In the genomic region with DNA sequence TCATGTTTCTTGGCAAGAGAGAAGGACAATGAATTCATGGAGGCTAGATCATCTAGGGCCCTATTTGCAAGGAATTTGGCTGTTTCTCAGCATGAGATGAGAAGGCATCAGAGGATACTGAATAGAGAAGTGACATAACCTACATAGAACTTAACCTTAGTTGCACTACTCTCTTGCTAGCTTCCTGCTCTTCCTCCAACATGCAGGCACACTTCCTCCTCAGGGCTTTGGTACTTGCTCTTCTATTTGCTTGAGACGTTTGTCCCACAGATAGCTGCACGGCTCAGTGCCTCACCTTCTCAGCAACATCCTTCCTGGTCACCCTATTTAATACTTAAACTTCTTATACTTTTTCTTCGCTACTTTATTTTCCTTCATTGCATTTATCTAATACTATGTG, we compare ENCODE assay signal across 15 cellular contexts. TPM values are rescaled to one million over a fixed set of nuclear protein-coding genes. Genes with fewer than 3 reads are reported as not detected.
DNase-seq lines count a peak whose midpoint lies in the region; ATAC-seq and TF ChIP-seq lines count a peak whose summit lies in the region.
"Had no signal": no experiment of that assay in that cellular context is flagged by ENCODE, and none has a peak within 500 bp of the region (broad histone marks: within the 10 kb centered on the region; RNA-seq: fewer than 3 reads in every experiment).

No MANE protein-coding gene starts in this region.

- POLR2A ChIA-PET in OCI-LY7 (lab: Charles Lee), result interaction anchor here (0.8 to 1.8 kb wide), 10 partner anchors 11 to 35 kb away, joined by 3 to 9 read pairs (median 4); no protein-coding TSS in a partner anchor

- no peaks in the 10 kb centered on the region for H3K27me3 ChIP-seq in suprapubic skin
- H3K27me3 ChIP-seq: colonic mucosa, spleen had no signal

- BruUV-seq in OCI-LY7 (replicated peaks; lab: Mats Ljungman, UMichigan), result no TSS peak

- H3K4me3 ChIP-seq in OCI-LY7 (ENCODE audit: low read depth, low read length, poor library complexity, severe bottlenecking) (no peak overlapping the region), suprapubic skin (no peak overlapping the region)
- H3K4me3 ChIP-seq: colonic mucosa, spleen had no signal

- H3K79me2 ChIP-seq in OCI-LY7 (ENCODE audit: insufficient read depth, low read depth, low read length), result no peaks in the 10 kb centered on the region

- H3K36me3 ChIP-seq in OCI-LY7 (ENCODE audit: insufficient read depth, low read length) (no peaks in the 10 kb centered on the region), suprapubic skin (no peaks in the 10 kb centered on the region)
- H3K36me3 ChIP-seq: colonic mucosa had no signal

- no peak for TF ChIP-seq EP300 in suprapubic skin (IDR thresholded peaks at IDR 0.05)

- no peak for TF ChIP-seq POLR2A in GM18505 (IDR thresholded peaks at IDR 0.05; ENCODE audit: borderline replicate concordance, extremely low read depth, insufficient read depth, insufficient read length)
- TF ChIP-seq POLR2A in suprapubic skin (IDR thresholded peaks at IDR 0.05), result no peak

- intact Hi-C loops in OCI-LY7 (cut with micrococcal nuclease; ENCODE audit: unreplicated experiment), result no loop called here

- peak; percentile 89 for ATAC-seq in GM18505 (IDR thresholded peaks at IDR 0.05; ENCODE audit: unreplicated experiment)
- peak; percentile 96 for ATAC-seq in GM21423 (IDR thresholded peaks at IDR 0.05; ENCODE audit: unreplicated experiment)
- ATAC-seq in HG03064 (IDR thresholded peaks at IDR 0.05; ENCODE audit: low read depth, unreplicated experiment), result peak; percentile 80

- H3K27ac ChIP-seq in OCI-LY7 (ENCODE audit: low read depth, low read length, poor library complexity, severe bottlenecking) (no peak overlapping the region), suprapubic skin (no peak overlapping the region)
- H3K27ac ChIP-seq: colonic mucosa, spleen had no signal

- H3K9me2 ChIP-seq in OCI-LY7 (ENCODE audit: insufficient read depth, low read length), result no peaks in the 10 kb centered on the region

- H3K9me3 ChIP-seq in OCI-LY7 (ENCODE audit: low read length), result no peaks in the 10 kb centered on the region
- peaks cover 3% of the 10 kb centered on the region for H3K9me3 ChIP-seq in suprapubic skin
- H3K9me3 ChIP-seq: colonic mucosa had no signal

- H4K20me1 ChIP-seq in OCI-LY7 (ENCODE audit: insufficient read depth, low read length), result no peaks in the 10 kb centered on the region

- TF ChIP-seq CTCF in OCI-LY7 (conservative IDR thresholded peaks at IDR 0.05; ENCODE audit: low read length), result no peak
- no peak for TF ChIP-seq CTCF in suprapubic skin (IDR thresholded peaks at IDR 0.05)

- CTCF ChIA-PET in OCI-LY7 (lab: Charles Lee; ENCODE audit: unreplicated experiment), result no interaction called here

- peak overlapping the region; percentile 66 for H2AFZ ChIP-seq in OCI-LY7 (ENCODE audit: low read length)

- H3K4me2 ChIP-seq in OCI-LY7 (ENCODE audit: low read length), result peak overlapping the region; percentile 45; the same call in 1 of the 2 replicates

- DNase-seq in OCI-LY7 (ENCODE audit: low spot score) (peak; percentile 60), suprapubic skin (ENCODE audit: low spot score in 2 of 2) (no peak)
- DNase-seq in activated effector memory CD4-positive, alpha-beta T cell treated with Interleukin-2 at 50 U/mL for 16 hours, result no peak
- no peak for DNase-seq in stimulated activated CD4-positive, alpha-beta T cell treated with anti-CD3 and anti-CD28 coated beads, Interleukin-15, amount 100 ng/mL, for 24 hours
- no peak for DNase-seq in NK-92 treated with Interleukin-12 subunit alpha and Interleukin-12 subunit beta, amount 100 ng/mL, for 24 hours (lab: John Stamatoyannopoulos, UW)
- DNase-seq: activated CD4-positive, alpha-beta T cell treated with anti-CD3 and anti-CD28 coated beads for 4 hours; activated naive CD4-positive, alpha-beta T cell treated with anti-CD3 and anti-CD28 coated beads, Interleukin-2, amount 10 ng/mL, durations not matched to agents 7 days and 5 days; colonic mucosa; kidney; nephron progenitor cell; RPMI8226; spleen had no signal

- 73% methylated on average over 3 of the region's 3 CpGs for WGBS in suprapubic skin

- peaks cover 17% of the 10 kb centered on the region for H3K4me1 ChIP-seq in OCI-LY7 (ENCODE audit: insufficient read depth, low read length, poor library complexity, severe bottlenecking)
- no peaks in the 10 kb centered on the region for H3K4me1 ChIP-seq in suprapubic skin
- H3K4me1 ChIP-seq: colonic mucosa had no signal

RNA-seq across cellular contexts. Expression of gene LANCL1, which starts 20.0 kb away (rescaled TPM):
- total RNA-seq in OCI-LY7 (2014; rRNA removed; shearing (Covaris generic)), result 20.4 and 22.5 TPM in 2 replicates
- total RNA-seq in OCI-LY7 (2022) (55.2 and 67.3 TPM in 2 replicates), suprapubic skin (10 to 100 TPM; 40.3 to 61.8 (median 53.7) TPM)

RNA-seq across cellular contexts. Expression of gene CPS1, which starts 59.9 kb away (rescaled TPM):
- total RNA-seq in OCI-LY7 (2014; rRNA removed; shearing (Covaris generic)), result 0.06 and 1.2 TPM in 2 replicates
- total RNA-seq in OCI-LY7 (2022) (0.20 and 0.27 TPM in 2 replicates), suprapubic skin (1 to 10 TPM; 3.6 to 7.0 (median 5.5) TPM)
